ENCODE assay signal across 8 cellular contexts in genomic region chr17:43170140-43170765, GRCh38. TPM values are rescaled to one million over a fixed set of nuclear protein-coding genes. Genes with fewer than 3 reads are reported as not detected.
A peak's percentile ranks its signal among the peaks of the same experiment; 100 is the strongest.
DNase-seq lines count a peak whose midpoint lies in the region; TF ChIP-seq lines count a peak whose summit lies in the region.

No MANE protein-coding gene starts in this region.

- peak overlapping the region; percentile 89 to 99 (median 95) for H3K27ac ChIP-seq in stomach

- H3K36me3 ChIP-seq in HAP-1 (replicated peaks) (no peaks in the 10 kb centered on the region; the same call in 1 of the 2 replicates), MG63 (peaks cover 2% of the 10 kb centered on the region), stomach (peaks cover 0 to 12% (median 4%) of the 10 kb centered on the region in 4 donors)

- H3K4me3 ChIP-seq in HAP-1 (peak overlapping the region; percentile 64), MG63 (peak overlapping the region; percentile 68), foreskin fibroblast (ENCODE audit: low read depth in 1 of 2, low read length in 2 of 2) (peak overlapping the region; percentile 77 to 86), stomach (peak overlapping the region; percentile 65 to 81 (median 72))

- intact Hi-C loops in stomach (cut with DNase I; ENCODE audit: low total_unique reads): loop anchor here (5.0 kb wide), 1 partner anchor 43 kb away; the partner anchor contains the start of gene BRCA1

- TF ChIP-seq CTCF in foreskin fibroblast (IDR thresholded peaks at IDR 0.05; ENCODE audit: low read depth, low read length) (no peak), neural crest cell (conservative IDR thresholded peaks at IDR 0.05) (no peak), stomach (IDR thresholded peaks at IDR 0.05) (no peak)

- H3K4me1 ChIP-seq in HAP-1 (peaks cover 11% of the 10 kb centered on the region), stomach (peaks cover 38 to 67% (median 53%) of the 10 kb centered on the region in 4 donors)

- H3K36me3 Mint-ChIP-seq in neural crest cell (ENCODE audit: low read depth): no peaks in the 10 kb centered on the region

- no peak overlapping the region for H3K4me3 Mint-ChIP-seq in neural crest cell

- H3K27me3 Mint-ChIP-seq in neural crest cell (ENCODE audit: low read depth): no peaks in the 10 kb centered on the region

- DNase-seq in EL (peak; percentile 96), HAP-1 (ENCODE audit: low spot score in 2 of 2) (peak; percentile 90 to 94), MG63 (peak; percentile 91), foreskin fibroblast (peak; percentile 93 to 98), neural crest cell (ENCODE audit: low read depth, low spot score) (peak; percentile 53), stomach (peak; percentile 91)
- peak; percentile 95 for DNase-seq in activated effector memory CD4-positive, alpha-beta T cell treated with anti-CD3 and anti-CD28 coated beads, Interleukin-2, amount 50 U/mL, for 16 hours

- no peaks in the 10 kb centered on the region for H3K9me3 Mint-ChIP-seq in neural crest cell

- TF ChIP-seq EP300 in stomach (IDR thresholded peaks at IDR 0.05): no peak

- in situ Hi-C loops in HAP-1 (cut with MboI; ENCODE audit: low sequenced_read_pairs): no loop called here

- 0 to 1% (median 1%) methylated on average over 27 of the region's 27 CpGs for WGBS in stomach, 5 donors

- H3K27ac Mint-ChIP-seq in neural crest cell (ENCODE audit: unreplicated experiment): no peak overlapping the region

- H3K9me3 ChIP-seq in HAP-1 (no peaks in the 10 kb centered on the region), MG63 (no peaks in the 10 kb centered on the region), stomach (no peaks in the 10 kb centered on the region)

- TF ChIP-seq POLR2A in Raji (IDR thresholded peaks at IDR 0.05; ENCODE audit: insufficient read depth, low read depth, low read length) (peak; percentile 57), stomach (IDR thresholded peaks at IDR 0.05) (no peak)

- peaks cover 3% of the 10 kb centered on the region for H3K4me1 Mint-ChIP-seq in neural crest cell

- no peaks in the 10 kb centered on the region for H3K27me3 ChIP-seq in HAP-1 (ENCODE audit: low read depth)
- no peaks in the 10 kb centered on the region for H3K27me3 ChIP-seq in MG63
- no peaks in the 10 kb centered on the region for H3K27me3 ChIP-seq in stomach

RNA-seq across cellular contexts. Expression of gene NBR1, which starts 0.8 kb away (rescaled TPM):
- total RNA-seq in MG63 (2014; rRNA removed; shearing (Covaris generic); ENCODE audit: low replicate concordance): 78.8 and 81.8 TPM in 2 replicates
- total RNA-seq in neural crest cell (33.2 and 33.7 TPM in 2 replicates), stomach (100 to 1,000 TPM in 1 of 5 donors, 10 to 100 TPM in 4; 29.0 to 107 (median 46.7) TPM)
- 10 to 100 TPM; 25.4 to 42.5 (median 30.4) TPM for polyA plus RNA-seq in stomach

RNA-seq across cellular contexts. Expression of gene TMEM106A, which starts 41.4 kb away (rescaled TPM):
- total RNA-seq in MG63 (2014; rRNA removed; shearing (Covaris generic); ENCODE audit: low replicate concordance): 0.10 and 0.99 TPM in 2 replicates
- total RNA-seq in neural crest cell (4.6 and 5.8 TPM in 2 replicates), stomach (10 to 100 TPM in 2 of 5 donors, 1 to 10 TPM in 2, not detected in 1; 4.0 to 82.3 (median 28.2) TPM)
- polyA plus RNA-seq in stomach: 1 to 10 TPM in 2 of 3 donors, under 1 TPM in 1; 0.85 to 1.9 (median 1.8) TPM

RNA-seq across cellular contexts. Expression of gene BRCA1, which starts 45.1 kb away (rescaled TPM):
- 30.8 and 33.9 TPM in 2 replicates for total RNA-seq in MG63 (2014; rRNA removed; shearing (Covaris generic); ENCODE audit: low replicate concordance)
- total RNA-seq in neural crest cell (62.4 and 64.7 TPM in 2 replicates), stomach (10 to 100 TPM; 13.0 to 47.5 (median 25.8) TPM)
- 1 to 10 TPM; 2.0 to 2.3 (median 2.1) TPM for polyA plus RNA-seq in stomach

RNA-seq across cellular contexts. Expression of gene CCDC200, which starts 58.2 kb away (rescaled TPM):
- total RNA-seq in MG63 (2014; rRNA removed; shearing (Covaris generic); ENCODE audit: low replicate concordance): not detected in 2 replicates
- not detected in 2 replicates for total RNA-seq in neural crest cell
- under 1 TPM in 1 of 5 donors, not detected in 4; 0.55 TPM for total RNA-seq in stomach
- polyA plus RNA-seq in stomach: not detected

Comparison
In these comparisons a context has a peak if more than half of its experiments do, and no peak if none do; other contexts are left out.
1. Peak in every context shown above with its lines: DNase-seq, H3K4me3 ChIP-seq and H3K27ac ChIP-seq.